ENCODE assay signal across 17 cellular contexts in the genomic region with DNA sequence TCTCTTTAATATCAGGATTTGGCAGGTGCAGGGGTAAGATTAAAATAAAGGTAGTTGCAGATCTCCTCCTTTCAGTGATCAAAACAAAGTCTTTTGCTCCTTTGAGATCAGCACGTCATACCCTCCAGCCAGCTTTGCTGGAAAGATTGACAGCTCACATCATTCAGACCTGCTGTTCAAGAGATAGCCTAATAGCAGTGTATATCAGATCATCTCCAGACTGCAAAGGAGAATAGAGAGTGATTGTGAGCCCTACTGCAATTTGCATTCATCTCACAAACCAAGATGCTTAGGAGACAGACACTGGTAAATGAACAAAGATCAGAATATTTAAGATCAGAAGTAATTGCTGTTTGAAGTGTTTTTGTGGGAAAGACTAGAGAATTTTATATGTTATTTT.
A peak's percentile ranks its signal among the peaks of the same experiment; 100 is the strongest.
DNase-seq lines count a peak whose midpoint lies in the region; ATAC-seq, FAIRE-seq and TF ChIP-seq lines count a peak whose summit lies in the region.
"Had no signal": no experiment of that assay in that cellular context is flagged by ENCODE, and none has a peak within 500 bp of the region (broad histone marks: within the 10 kb centered on the region; RNA-seq: fewer than 3 reads in every experiment).

No MANE protein-coding gene starts in this region.

- no peaks in the 10 kb centered on the region for H3K4me1 ChIP-seq in psoas muscle
- H3K4me1 ChIP-seq: BLaER1 treated with 17β-estradiol and CSF1 and Interleukin-3, amounts not matched to agents 10 nM and 100 nM had no signal

- H4K20me1 ChIP-seq in neural cell (ENCODE audit: insufficient read depth) = no peaks in the 10 kb centered on the region
- H4K20me1 ChIP-seq: BLaER1 treated with 17β-estradiol and CSF1 and Interleukin-3, amounts not matched to agents 10 nM and 100 nM had no signal

- intact Hi-C loops in psoas muscle (cut with DNase I) = no loop called here

- peak; percentile 44 for TF ChIP-seq RAD21 in neural cell (conservative IDR thresholded peaks at IDR 0.05)

- peak overlapping the region; percentile 40 for H3K27ac ChIP-seq in VCaP
- peak overlapping the region; percentile 86 for H3K27ac ChIP-seq in neural cell (ENCODE audit: low read length)
- no peak overlapping the region for H3K27ac ChIP-seq in psoas muscle
- H3K27ac ChIP-seq: BLaER1 treated with 17β-estradiol and CSF1 and Interleukin-3, amounts not matched to agents 10 nM and 100 nM had no signal

- no peaks in the 10 kb centered on the region for H3K9me3 ChIP-seq in neural cell (ENCODE audit: low read length)
- no peaks in the 10 kb centered on the region for H3K9me3 ChIP-seq in psoas muscle
- H3K9me3 ChIP-seq: BLaER1 treated with 17β-estradiol and CSF1 and Interleukin-3, amounts not matched to agents 10 nM and 100 nM had no signal

- TF ChIP-seq EP300 in neural cell (conservative IDR thresholded peaks at IDR 0.05; ENCODE audit: poor library complexity, severe bottlenecking) = peak; percentile 95

- H3K4me2 ChIP-seq in neural cell (ENCODE audit: low read length) = peak overlapping the region; percentile 46
- H3K4me2 ChIP-seq: BLaER1 treated with 17β-estradiol and CSF1 and Interleukin-3, amounts not matched to agents 10 nM and 100 nM had no signal

- 50 to 65% (median 61%) methylated on average over 1 of the region's 1 CpG for WGBS in psoas muscle, 3 donors

- H3K9me2 ChIP-seq in neural cell (ENCODE audit: insufficient read depth, low read length) = no peaks in the 10 kb centered on the region

- peak overlapping the region; percentile 19 for H3K4me3 ChIP-seq in neural cell (ENCODE audit: low read length)
- no peak overlapping the region for H3K4me3 ChIP-seq in psoas muscle
- H3K4me3 ChIP-seq: BLaER1 treated with 17β-estradiol and CSF1 and Interleukin-3, amounts not matched to agents 10 nM and 100 nM had no signal

- no peaks in the 10 kb centered on the region for H3K79me2 ChIP-seq in neural cell (replicated peaks; ENCODE audit: insufficient read depth, low read length)

- peaks cover 3% of the 10 kb centered on the region for H3F3A ChIP-seq in neural cell (ENCODE audit: insufficient read depth, low read length, poor library complexity, severe bottlenecking)

- H3K9ac ChIP-seq in neural cell (ENCODE audit: low read length) = peak overlapping the region; percentile 51
- H3K9ac ChIP-seq: BLaER1 treated with 17β-estradiol and CSF1 and Interleukin-3, amounts not matched to agents 10 nM and 100 nM had no signal

- FAIRE-seq in D721Med (lab: Jason Lieb, UNC) = peak; percentile 98
- FAIRE-seq: H54 had no signal

- DNase-seq in D721Med (ENCODE audit: insufficient read length, low spot score) (no peak), NCI-H2227 (lab: John Stamatoyannopoulos, UW; ENCODE audit: unreplicated experiment) (peak; percentile 57), GM13976 (ENCODE audit: low spot score) (no peak), DMS153 treated with DMSO at 0.1 percent for 48 hours (lab: John Stamatoyannopoulos, UW; ENCODE audit: unreplicated experiment) (no peak), psoas muscle (no peak)
- DNase-seq: CD8-positive, alpha-beta T cell; EL; Kasumi-1; NCI-H1694 treated with DMSO at 0.1 percent for 48 hours; NCI-H226; NCI-H510A treated with DMSO at 0.1 percent for 48 hours; NCI-H748 treated with DMSO at 0.1 percent for 48 hours had no signal

- in situ Hi-C loops in GM13976 (cut with MboI; ENCODE audit: low sequenced_read_pairs, unreplicated experiment) = no loop called here

- ATAC-seq in psoas muscle = no peak
- ATAC-seq: CD8-positive, alpha-beta T cell; Panc1 had no signal

- H3K27me3 ChIP-seq in neural cell (ENCODE audit: insufficient read depth, low read depth, low read length) = no peaks in the 10 kb centered on the region
- no peaks in the 10 kb centered on the region for H3K27me3 ChIP-seq in psoas muscle (ENCODE audit: insufficient read depth in 3 of 3, low read length in 2 of 3)
- H3K27me3 ChIP-seq: BLaER1 treated with 17β-estradiol and CSF1 and Interleukin-3, amounts not matched to agents 10 nM and 100 nM had no signal

- no peaks in the 10 kb centered on the region for H3K36me3 ChIP-seq in neural cell (ENCODE audit: insufficient read depth, low read length)
- H3K36me3 ChIP-seq in psoas muscle (ENCODE audit: insufficient read depth in 1 of 2, low read depth in 1 of 2) = no peaks in the 10 kb centered on the region
- H3K36me3 ChIP-seq: BLaER1 treated with 17β-estradiol and CSF1 and Interleukin-3, amounts not matched to agents 10 nM and 100 nM had no signal

- no peak overlapping the region for H2AFZ ChIP-seq in neural cell (ENCODE audit: low read depth, low read length)

- no peak for TF ChIP-seq CTCF in D721Med (IDR thresholded peaks at IDR 0.05; ENCODE audit: insufficient read depth, missing control alignments)
- TF ChIP-seq CTCF in VCaP (conservative IDR thresholded peaks at IDR 0.05) = no peak
- no peak for TF ChIP-seq CTCF in neural cell (IDR thresholded peaks at IDR 0.05; ENCODE audit: poor library complexity, severe bottlenecking)
- no peak for TF ChIP-seq CTCF in GM13976 (IDR thresholded peaks at IDR 0.05; ENCODE audit: borderline replicate concordance, control extremely low read depth, extremely low read depth, insufficient read depth, missing control alignments)
- no peak for TF ChIP-seq CTCF in psoas muscle (IDR thresholded peaks at IDR 0.05)

TF ChIP-seq in neural cell, 6 proteins besides CTCF, POLR2A, EP300 and RAD21:
- TF ChIP-seq SMC3 (conservative IDR thresholded peaks at IDR 0.05; ENCODE audit: poor library complexity) (no peak), POLR2AphosphoS5 (IDR thresholded peaks at IDR 0.05) (peak; percentile 95), EZH2 (IDR thresholded peaks at IDR 0.05; ENCODE audit: borderline replicate concordance, insufficient read depth, low read length, poor library complexity, severe bottlenecking) (no peak), TAF1 (IDR thresholded peaks at IDR 0.05; ENCODE audit: low read depth) (no peak), MXI1 (conservative IDR thresholded peaks at IDR 0.05; ENCODE audit: poor library complexity, severe bottlenecking) (no peak)
- TF ChIP-seq, protein P1, sequence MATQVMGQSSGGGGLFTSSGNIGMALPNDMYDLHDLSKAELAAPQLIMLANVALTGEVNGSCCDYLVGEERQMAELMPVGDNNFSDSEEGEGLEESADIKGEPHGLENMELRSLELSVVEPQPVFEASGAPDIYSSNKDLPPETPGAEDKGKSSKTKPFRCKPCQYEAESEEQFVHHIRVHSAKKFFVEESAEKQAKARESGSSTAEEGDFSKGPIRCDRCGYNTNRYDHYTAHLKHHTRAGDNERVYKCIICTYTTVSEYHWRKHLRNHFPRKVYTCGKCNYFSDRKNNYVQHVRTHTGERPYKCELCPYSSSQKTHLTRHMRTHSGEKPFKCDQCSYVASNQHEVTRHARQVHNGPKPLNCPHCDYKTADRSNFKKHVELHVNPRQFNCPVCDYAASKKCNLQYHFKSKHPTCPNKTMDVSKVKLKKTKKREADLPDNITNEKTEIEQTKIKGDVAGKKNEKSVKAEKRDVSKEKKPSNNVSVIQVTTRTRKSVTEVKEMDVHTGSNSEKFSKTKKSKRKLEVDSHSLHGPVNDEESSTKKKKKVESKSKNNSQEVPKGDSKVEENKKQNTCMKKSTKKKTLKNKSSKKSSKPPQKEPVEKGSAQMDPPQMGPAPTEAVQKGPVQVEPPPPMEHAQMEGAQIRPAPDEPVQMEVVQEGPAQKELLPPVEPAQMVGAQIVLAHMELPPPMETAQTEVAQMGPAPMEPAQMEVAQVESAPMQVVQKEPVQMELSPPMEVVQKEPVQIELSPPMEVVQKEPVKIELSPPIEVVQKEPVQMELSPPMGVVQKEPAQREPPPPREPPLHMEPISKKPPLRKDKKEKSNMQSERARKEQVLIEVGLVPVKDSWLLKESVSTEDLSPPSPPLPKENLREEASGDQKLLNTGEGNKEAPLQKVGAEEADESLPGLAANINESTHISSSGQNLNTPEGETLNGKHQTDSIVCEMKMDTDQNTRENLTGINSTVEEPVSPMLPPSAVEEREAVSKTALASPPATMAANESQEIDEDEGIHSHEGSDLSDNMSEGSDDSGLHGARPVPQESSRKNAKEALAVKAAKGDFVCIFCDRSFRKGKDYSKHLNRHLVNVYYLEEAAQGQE (IDR thresholded peaks at IDR 0.05; ENCODE audit: borderline replicate concordance) = peak; percentile 76
